12 cellular contexts compared by ENCODE assay signal in genomic region chr3:161035711-161036110, GRCh38.
DNase-seq lines count a peak whose midpoint lies in the region; ATAC-seq and TF ChIP-seq lines count a peak whose summit lies in the region.
"Had no signal": no experiment of that assay in that cellular context is flagged by ENCODE, and none has a peak within 500 bp of the region (broad histone marks: within the 10 kb centered on the region; RNA-seq: fewer than 3 reads in every experiment).

No MANE protein-coding gene starts in this region.

- no peaks in the 10 kb centered on the region for H3K36me3 ChIP-seq in CD8-positive, alpha-beta T cell (ENCODE audit: insufficient read depth, low read length)

- peaks cover 5% of the 10 kb centered on the region for H3K4me1 ChIP-seq in CD8-positive, alpha-beta T cell (ENCODE audit: insufficient read depth, low read length)

- no peak overlapping the region for H3K4me3 ChIP-seq in CD8-positive, alpha-beta T cell (ENCODE audit: low read depth, low read length)

- peaks cover 13% of the 10 kb centered on the region for H3K4me1 Mint-ChIP-seq in CD8-positive, alpha-beta T cell (ENCODE audit: low read depth)

- no peaks in the 10 kb centered on the region for H3K27me3 Mint-ChIP-seq in CD8-positive, alpha-beta T cell (ENCODE audit: low read depth)

- H3K27ac Mint-ChIP-seq in CD8-positive, alpha-beta T cell: no peak overlapping the region

- POLR2A ChIA-PET in CD8-positive, alpha-beta T cell (lab: Charles Lee): no interaction called here

- H3K27me3 ChIP-seq in CD8-positive, alpha-beta T cell (ENCODE audit: insufficient read depth, low read length): no peaks in the 10 kb centered on the region

- intact Hi-C loops in CD8-positive, alpha-beta T cell (cut with DNase I, micrococcal nuclease): no loop called here

- no peak overlapping the region for H3K4me3 Mint-ChIP-seq in CD8-positive, alpha-beta T cell

- TF ChIP-seq CTCF in CD8-positive, alpha-beta T cell (IDR thresholded peaks at IDR 0.05): no peak

- no peak overlapping the region for H3K27ac ChIP-seq in CD8-positive, alpha-beta T cell (ENCODE audit: low read depth, low read length)
- H3K27ac ChIP-seq: KMS-11, VCaP had no signal

- H3K36me3 Mint-ChIP-seq in CD8-positive, alpha-beta T cell: no peaks in the 10 kb centered on the region

- CTCF ChIA-PET in CD8-positive, alpha-beta T cell (lab: Charles Lee): no interaction called here

- DNase-seq in SIG-M5 (lab: John Stamatoyannopoulos, UW) (peak; percentile 88), pulmonary artery endothelial cell (ENCODE audit: low read depth, low spot score) (peak; percentile 20), SHP77 treated with DMSO at 0.1 percent for 48 hours (lab: John Stamatoyannopoulos, UW) (no peak)
- no peak for DNase-seq in CD8-positive, alpha-beta T cell
- DNase-seq: activated naive CD4-positive, alpha-beta T cell treated with Interleukin-2 at 50 U/mL for 16 hours; NK-92 treated with Interleukin-12 subunit alpha and Interleukin-12 subunit beta, amount 100 ng/mL, for 24 hours had no signal

- ATAC-seq in HG02884 (IDR thresholded peaks at IDR 0.05; ENCODE audit: unreplicated experiment) (peak; percentile 33), esophagus mucosa (peak; percentile 22), GM18861 (IDR thresholded peaks at IDR 0.05; ENCODE audit: unreplicated experiment) (no peak), HG03108 (IDR thresholded peaks at IDR 0.05; ENCODE audit: unreplicated experiment) (no peak)
- no peak for ATAC-seq in CD8-positive, alpha-beta T cell

- H3K9me3 ChIP-seq in CD8-positive, alpha-beta T cell (ENCODE audit: low read length): no peaks in the 10 kb centered on the region

- H3K9me3 Mint-ChIP-seq in CD8-positive, alpha-beta T cell: peaks cover 13% of the 10 kb centered on the region

Comparison
In these comparisons a context has a peak if more than half of its experiments do, and no peak if none do; other contexts are left out.
1. ATAC-seq: peak in HG02884 (single experiment) and esophagus mucosa (single experiment); none in GM18861 (single experiment), CD8-positive, alpha-beta T cell (single experiment) and HG03108 (single experiment).
2. DNase-seq: peak in SIG-M5 (single experiment) and pulmonary artery endothelial cell (single experiment); none in CD8-positive, alpha-beta T cell (0 of 7) and SHP77 treated with DMSO at 0.1 percent for 48 hours (single experiment).